In genomic region chr12:65279387-65280112, GRCh38 we compare ENCODE assay signal across 8 cellular contexts. TPM values are rescaled to one million over a fixed set of nuclear protein-coding genes. Genes with fewer than 3 reads are reported as not detected.
A peak's percentile ranks its signal among the peaks of the same experiment; 100 is the strongest.
DNase-seq lines count a peak whose midpoint lies in the region; ATAC-seq and TF ChIP-seq lines count a peak whose summit lies in the region.

No MANE protein-coding gene starts in this region.

- intact Hi-C loops in gastrocnemius medialis (cut with DNase I; ENCODE audit: low total_unique reads), result loop anchor here (10.0 kb wide), 1 partner anchor 1985 kb away; the partner anchor contains the start of gene CAND1

- H3K27me3 Mint-ChIP-seq in T-helper 2 cell treated with Interferon-gamma antibody and Interleukin-4, amounts not matched to agents 5 μg/mL and 100 μg/mL, for 36 hours (ENCODE audit: low read depth), result peaks cover 61% of the 10 kb centered on the region

- H3K27ac Mint-ChIP-seq in T-helper 2 cell treated with Interferon-gamma antibody and Interleukin-4, amounts not matched to agents 5 μg/mL and 100 μg/mL, for 36 hours, result no peak overlapping the region

- no peaks in the 10 kb centered on the region for H3K36me3 Mint-ChIP-seq in T-helper 2 cell treated with Interferon-gamma antibody and Interleukin-4, amounts not matched to agents 5 μg/mL and 100 μg/mL, for 36 hours (ENCODE audit: low read depth)

- H3K4me1 ChIP-seq in gastrocnemius medialis, result peaks cover 31 to 35% of the 10 kb centered on the region in 2 donors

- H3K4me3 ChIP-seq in SK-N-MC, result peak overlapping the region; percentile 78
- H3K4me3 ChIP-seq in fibroblast of villous mesenchyme (ENCODE audit: low read depth, low read length), result peak overlapping the region; percentile 93
- H3K4me3 ChIP-seq in gastrocnemius medialis, result peak overlapping the region; percentile 89 to 99 (median 96)

- in situ Hi-C loops in gastrocnemius medialis (cut with MboI; ENCODE audit: low sequenced_read_pairs in 4 of 4), result no loop called here

- no peaks in the 10 kb centered on the region for H3K36me3 ChIP-seq in SK-N-MC (ENCODE audit: insufficient read depth, low read length)
- no peaks in the 10 kb centered on the region for H3K36me3 ChIP-seq in gastrocnemius medialis

- peak overlapping the region; percentile 67 for H3K9ac ChIP-seq in SK-N-MC (ENCODE audit: insufficient read length)

- no peak overlapping the region for H3K27ac ChIP-seq in SK-N-MC
- peak overlapping the region; percentile 93 to 96 (median 94) for H3K27ac ChIP-seq in gastrocnemius medialis

- H3K4me3 Mint-ChIP-seq in T-helper 2 cell treated with Interferon-gamma antibody and Interleukin-4, amounts not matched to agents 5 μg/mL and 100 μg/mL, for 36 hours, result peak overlapping the region; percentile 64

- no peak for TF ChIP-seq POLR2A in gastrocnemius medialis (IDR thresholded peaks at IDR 0.05)

- no peaks in the 10 kb centered on the region for H3K9me3 Mint-ChIP-seq in T-helper 2 cell treated with Interferon-gamma antibody and Interleukin-4, amounts not matched to agents 5 μg/mL and 100 μg/mL, for 36 hours

- TF ChIP-seq CTCF in fibroblast of villous mesenchyme (IDR thresholded peaks at IDR 0.05; ENCODE audit: insufficient read depth, low read depth, low read length) (no peak), gastrocnemius medialis (IDR thresholded peaks at IDR 0.05 in 4 of 5, conservative IDR thresholded peaks at IDR 0.05 in 1 of 5) (no peak)

- H3K9me3 ChIP-seq in SK-N-MC (ENCODE audit: low read depth, low read length) (no peaks in the 10 kb centered on the region), gastrocnemius medialis (no peaks in the 10 kb centered on the region)

- H3K4me1 Mint-ChIP-seq in T-helper 2 cell treated with Interferon-gamma antibody and Interleukin-4, amounts not matched to agents 5 μg/mL and 100 μg/mL, for 36 hours (ENCODE audit: low read depth), result peaks cover 5% of the 10 kb centered on the region

- no peak for DNase-seq in T-helper 2 cell treated with Interferon-gamma antibody and Interleukin-4, amounts not matched to agents 5 μg/mL and 100 μg/mL, for 36 hours (ENCODE audit: low spot score)
- DNase-seq in T-helper 2 cell, result no peak
- DNase-seq in SK-N-MC (ENCODE audit: low read depth, low spot score), result no peak
- no peak for DNase-seq in fibroblast of villous mesenchyme (ENCODE audit: low read depth)
- DNase-seq in gastrocnemius medialis, result no peak
- DNase-seq in stimulated activated CD4-positive, alpha-beta T cell treated with anti-CD3 and anti-CD28 coated beads, Interleukin-1b, Interleukin-23, amount 100 ng/mL, for 48 hours, result no peak
- no peak for DNase-seq in occipital lobe (lab: John Stamatoyannopoulos, UW)
- DNase-seq in GDM1 (lab: John Stamatoyannopoulos, UW), result no peak

- no peaks in the 10 kb centered on the region for H3K27me3 ChIP-seq in gastrocnemius medialis

- no peak for ATAC-seq in gastrocnemius medialis

RNA-seq across cellular contexts. Expression of gene MSRB3, which starts 1.1 kb away (rescaled TPM):
- total RNA-seq in fibroblast of villous mesenchyme, result 89.2 and 111 TPM in 2 replicates
- total RNA-seq in gastrocnemius medialis, result 10 to 100 TPM; 29.0 to 59.0 (median 47.3) TPM
- total RNA-seq in occipital lobe, result 3.9 TPM
